In the genomic region with DNA sequence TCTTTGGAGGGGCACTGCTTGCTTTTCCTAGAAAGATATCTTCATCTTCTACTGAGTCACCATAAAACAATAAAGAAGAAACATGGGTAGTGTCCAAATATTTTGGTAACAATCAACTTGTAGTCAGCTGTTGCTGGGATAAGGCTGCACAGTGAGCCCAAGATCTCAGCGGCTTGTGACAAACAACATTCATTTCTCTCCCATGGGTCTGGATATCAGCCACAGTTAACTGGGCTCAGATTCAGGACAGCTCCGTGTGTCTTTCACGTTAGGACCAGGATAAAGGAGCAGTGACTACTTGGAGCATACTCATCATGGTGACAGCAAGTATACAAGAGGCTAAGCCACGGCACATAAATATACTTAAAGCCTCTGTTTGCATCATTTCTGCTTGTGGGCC, we compare ENCODE assay signal across 29 cellular contexts. TPM values are rescaled to one million over a fixed set of nuclear protein-coding genes. Genes with fewer than 3 reads are reported as not detected.
DNase-seq lines count a peak whose midpoint lies in the region; FAIRE-seq and TF ChIP-seq lines count a peak whose summit lies in the region.
"Had no signal": no experiment of that assay in that cellular context is flagged by ENCODE, and none has a peak within 500 bp of the region (broad histone marks: within the 10 kb centered on the region; RNA-seq: fewer than 3 reads in every experiment).

No MANE protein-coding gene starts in this region.

- POLR2A ChIA-PET in RWPE1 (lab: Yijun Ruan, JAX; ENCODE audit: low non-redundant PET): no interaction called here

- FAIRE-seq in urothelium cell line (lab: Jason Lieb, UNC): peak; percentile 92
- FAIRE-seq: astrocyte had no signal

- peak; percentile 44 for DNase-seq in NCI-H446 treated with DMSO at 0.1 percent for 48 hours (lab: John Stamatoyannopoulos, UW)
- DNase-seq in fibroblast of villous mesenchyme (ENCODE audit: low read depth): peak; percentile 57
- DNase-seq in medulla oblongata (ENCODE audit: extremely low spot score): peak; percentile 65
- no peak for DNase-seq in urothelium cell line (ENCODE audit: low spot score)
- no peak for DNase-seq in RWPE1 (ENCODE audit: low spot score)
- no peak for DNase-seq in activated CD8-positive, alpha-beta memory T cell treated with anti-CD3 and anti-CD28 coated beads, Interleukin-2, amount 50 U/mL, for 48 hours
- no peak for DNase-seq in T-helper 1 cell
- DNase-seq: activated CD4-positive, CD25-positive, alpha-beta regulatory T cell; activated CD8-positive, alpha-beta memory T cell treated with anti-CD3 and anti-CD28 coated beads, Interleukin-2, amount 10 ng/mL, durations not matched to agents 7 days and 5 days; activated naive CD8-positive, alpha-beta T cell treated with anti-CD3 and anti-CD28 coated beads, Interleukin-2, amount 50 U/mL, for 24 hours; activated T-cell treated with anti-CD3 and anti-CD28 coated beads, Interleukin-2, amount 50 U/mL, for 48 hours; Caco-2; central memory CD4-positive, alpha-beta T cell; dermis blood vessel endothelial cell; endodermal cell; gastrocnemius medialis; GDM1; hippocampal formation; mammary epithelial cell; MV-4-11; NCI-H2107; NCI-H345; stimulated activated CD4-positive, alpha-beta T cell treated with anti-CD3 and anti-CD28 coated beads, Interleukin-15, amount 100 ng/mL, for 24 hours; stimulated activated CD4-positive, alpha-beta T cell treated with anti-CD3 and anti-CD28 coated beads, Interleukin-4, amount 100 ng/mL, for 4 hours had no signal

- CTCF ChIA-PET in RWPE1 (lab: Yijun Ruan, JAX): interaction anchor here (0.7 kb wide), 1 partner anchor 702 kb away, joined by 4 read pairs; no protein-coding TSS in a partner anchor

- TF ChIP-seq CTCF in fibroblast of villous mesenchyme (IDR thresholded peaks at IDR 0.05; ENCODE audit: insufficient read depth, low read depth, low read length): no peak
- TF ChIP-seq CTCF in RWPE1 (conservative IDR thresholded peaks at IDR 0.05; ENCODE audit: low read depth): no peak

- H3K27ac ChIP-seq in RWPE1: no peak overlapping the region
- H3K27ac ChIP-seq: C4-2B, gastrocnemius medialis, neutrophil, SK-N-MC, tibial nerve had no signal

- H3K4me3 ChIP-seq in fibroblast of villous mesenchyme (ENCODE audit: low read depth, low read length): no peak overlapping the region
- H3K4me3 ChIP-seq: gastrocnemius medialis, SK-N-MC, tibial nerve had no signal

RNA-seq across cellular contexts. Expression of a gene that starts 27.9 kb away (rescaled TPM):
- total RNA-seq in fibroblast of villous mesenchyme: 1.6 and 1.7 TPM in 2 replicates

Comparison
In these comparisons a context has a peak if more than half of its experiments do, and no peak if none do; other contexts are left out.
1. DNase-seq: peak in NCI-H446 treated with DMSO at 0.1 percent for 48 hours (single experiment), fibroblast of villous mesenchyme (single experiment) and medulla oblongata (single experiment); none in urothelium cell line (single experiment), RWPE1 (single experiment), activated CD8-positive, alpha-beta memory T cell treated with anti-CD3 and anti-CD28 coated beads, Interleukin-2, amount 50 U/mL, for 48 hours (single experiment) and T-helper 1 cell (0 of 5).